ENCODE assay signal across 1 cellular context in the genomic region with DNA sequence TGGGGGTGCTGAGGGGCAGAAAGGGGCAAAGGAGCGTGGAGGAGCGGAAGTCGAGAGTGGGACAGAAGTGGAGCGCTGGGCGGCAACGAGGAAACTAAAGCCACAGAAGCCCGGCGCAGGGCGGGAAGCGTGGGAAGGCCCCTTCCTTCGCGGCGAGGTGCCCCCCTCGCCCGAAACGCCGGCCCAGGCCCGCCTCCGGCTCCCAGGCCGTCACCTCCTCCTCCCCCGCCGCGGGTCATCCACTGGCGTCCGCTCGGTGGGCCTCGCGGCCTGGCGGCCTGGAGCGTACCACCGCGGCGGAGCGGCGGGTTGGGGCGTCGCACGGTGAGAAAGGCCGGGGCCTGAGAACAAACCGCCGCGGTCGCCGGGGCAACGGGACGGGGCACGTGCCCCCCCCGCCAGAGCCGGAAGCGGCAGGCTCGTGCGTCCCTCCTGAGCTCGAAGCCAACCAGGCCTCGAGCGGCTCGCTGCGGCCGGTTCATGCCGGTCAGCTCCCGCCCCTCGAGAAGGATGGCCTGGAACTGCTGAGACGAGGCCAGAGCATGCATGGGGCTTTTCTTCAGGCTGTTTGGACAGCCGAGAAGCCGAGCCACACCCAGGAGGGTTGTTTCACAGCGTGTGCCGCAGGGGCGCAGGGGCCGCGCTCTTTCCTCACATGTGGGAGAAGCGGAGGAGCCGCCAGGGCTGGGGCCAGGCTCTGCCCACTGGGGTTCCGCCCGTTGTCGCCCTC.
TF ChIP-seq lines count a peak whose summit lies in the region.

A gene (minus strand): TSS at position 349 of the 730 bp plus-strand sequence. CDS start 469 bp downstream, outside the sequence.

TF ChIP-seq in K562, 482 proteins besides CTCF, POLR2A, EP300 and RAD21 (continued from another document):
- TF ChIP-seq, protein P1, sequence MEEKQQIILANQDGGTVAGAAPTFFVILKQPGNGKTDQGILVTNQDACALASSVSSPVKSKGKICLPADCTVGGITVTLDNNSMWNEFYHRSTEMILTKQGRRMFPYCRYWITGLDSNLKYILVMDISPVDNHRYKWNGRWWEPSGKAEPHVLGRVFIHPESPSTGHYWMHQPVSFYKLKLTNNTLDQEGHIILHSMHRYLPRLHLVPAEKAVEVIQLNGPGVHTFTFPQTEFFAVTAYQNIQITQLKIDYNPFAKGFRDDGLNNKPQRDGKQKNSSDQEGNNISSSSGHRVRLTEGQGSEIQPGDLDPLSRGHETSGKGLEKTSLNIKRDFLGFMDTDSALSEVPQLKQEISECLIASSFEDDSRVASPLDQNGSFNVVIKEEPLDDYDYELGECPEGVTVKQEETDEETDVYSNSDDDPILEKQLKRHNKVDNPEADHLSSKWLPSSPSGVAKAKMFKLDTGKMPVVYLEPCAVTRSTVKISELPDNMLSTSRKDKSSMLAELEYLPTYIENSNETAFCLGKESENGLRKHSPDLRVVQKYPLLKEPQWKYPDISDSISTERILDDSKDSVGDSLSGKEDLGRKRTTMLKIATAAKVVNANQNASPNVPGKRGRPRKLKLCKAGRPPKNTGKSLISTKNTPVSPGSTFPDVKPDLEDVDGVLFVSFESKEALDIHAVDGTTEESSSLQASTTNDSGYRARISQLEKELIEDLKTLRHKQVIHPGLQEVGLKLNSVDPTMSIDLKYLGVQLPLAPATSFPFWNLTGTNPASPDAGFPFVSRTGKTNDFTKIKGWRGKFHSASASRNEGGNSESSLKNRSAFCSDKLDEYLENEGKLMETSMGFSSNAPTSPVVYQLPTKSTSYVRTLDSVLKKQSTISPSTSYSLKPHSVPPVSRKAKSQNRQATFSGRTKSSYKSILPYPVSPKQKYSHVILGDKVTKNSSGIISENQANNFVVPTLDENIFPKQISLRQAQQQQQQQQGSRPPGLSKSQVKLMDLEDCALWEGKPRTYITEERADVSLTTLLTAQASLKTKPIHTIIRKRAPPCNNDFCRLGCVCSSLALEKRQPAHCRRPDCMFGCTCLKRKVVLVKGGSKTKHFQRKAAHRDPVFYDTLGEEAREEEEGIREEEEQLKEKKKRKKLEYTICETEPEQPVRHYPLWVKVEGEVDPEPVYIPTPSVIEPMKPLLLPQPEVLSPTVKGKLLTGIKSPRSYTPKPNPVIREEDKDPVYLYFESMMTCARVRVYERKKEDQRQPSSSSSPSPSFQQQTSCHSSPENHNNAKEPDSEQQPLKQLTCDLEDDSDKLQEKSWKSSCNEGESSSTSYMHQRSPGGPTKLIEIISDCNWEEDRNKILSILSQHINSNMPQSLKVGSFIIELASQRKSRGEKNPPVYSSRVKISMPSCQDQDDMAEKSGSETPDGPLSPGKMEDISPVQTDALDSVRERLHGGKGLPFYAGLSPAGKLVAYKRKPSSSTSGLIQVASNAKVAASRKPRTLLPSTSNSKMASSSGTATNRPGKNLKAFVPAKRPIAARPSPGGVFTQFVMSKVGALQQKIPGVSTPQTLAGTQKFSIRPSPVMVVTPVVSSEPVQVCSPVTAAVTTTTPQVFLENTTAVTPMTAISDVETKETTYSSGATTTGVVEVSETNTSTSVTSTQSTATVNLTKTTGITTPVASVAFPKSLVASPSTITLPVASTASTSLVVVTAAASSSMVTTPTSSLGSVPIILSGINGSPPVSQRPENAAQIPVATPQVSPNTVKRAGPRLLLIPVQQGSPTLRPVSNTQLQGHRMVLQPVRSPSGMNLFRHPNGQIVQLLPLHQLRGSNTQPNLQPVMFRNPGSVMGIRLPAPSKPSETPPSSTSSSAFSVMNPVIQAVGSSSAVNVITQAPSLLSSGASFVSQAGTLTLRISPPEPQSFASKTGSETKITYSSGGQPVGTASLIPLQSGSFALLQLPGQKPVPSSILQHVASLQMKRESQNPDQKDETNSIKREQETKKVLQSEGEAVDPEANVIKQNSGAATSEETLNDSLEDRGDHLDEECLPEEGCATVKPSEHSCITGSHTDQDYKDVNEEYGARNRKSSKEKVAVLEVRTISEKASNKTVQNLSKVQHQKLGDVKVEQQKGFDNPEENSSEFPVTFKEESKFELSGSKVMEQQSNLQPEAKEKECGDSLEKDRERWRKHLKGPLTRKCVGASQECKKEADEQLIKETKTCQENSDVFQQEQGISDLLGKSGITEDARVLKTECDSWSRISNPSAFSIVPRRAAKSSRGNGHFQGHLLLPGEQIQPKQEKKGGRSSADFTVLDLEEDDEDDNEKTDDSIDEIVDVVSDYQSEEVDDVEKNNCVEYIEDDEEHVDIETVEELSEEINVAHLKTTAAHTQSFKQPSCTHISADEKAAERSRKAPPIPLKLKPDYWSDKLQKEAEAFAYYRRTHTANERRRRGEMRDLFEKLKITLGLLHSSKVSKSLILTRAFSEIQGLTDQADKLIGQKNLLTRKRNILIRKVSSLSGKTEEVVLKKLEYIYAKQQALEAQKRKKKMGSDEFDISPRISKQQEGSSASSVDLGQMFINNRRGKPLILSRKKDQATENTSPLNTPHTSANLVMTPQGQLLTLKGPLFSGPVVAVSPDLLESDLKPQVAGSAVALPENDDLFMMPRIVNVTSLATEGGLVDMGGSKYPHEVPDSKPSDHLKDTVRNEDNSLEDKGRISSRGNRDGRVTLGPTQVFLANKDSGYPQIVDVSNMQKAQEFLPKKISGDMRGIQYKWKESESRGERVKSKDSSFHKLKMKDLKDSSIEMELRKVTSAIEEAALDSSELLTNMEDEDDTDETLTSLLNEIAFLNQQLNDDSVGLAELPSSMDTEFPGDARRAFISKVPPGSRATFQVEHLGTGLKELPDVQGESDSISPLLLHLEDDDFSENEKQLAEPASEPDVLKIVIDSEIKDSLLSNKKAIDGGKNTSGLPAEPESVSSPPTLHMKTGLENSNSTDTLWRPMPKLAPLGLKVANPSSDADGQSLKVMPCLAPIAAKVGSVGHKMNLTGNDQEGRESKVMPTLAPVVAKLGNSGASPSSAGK (IDR thresholded peaks at IDR 0.05) = peak; percentile 91
- TF ChIP-seq, protein P2, sequence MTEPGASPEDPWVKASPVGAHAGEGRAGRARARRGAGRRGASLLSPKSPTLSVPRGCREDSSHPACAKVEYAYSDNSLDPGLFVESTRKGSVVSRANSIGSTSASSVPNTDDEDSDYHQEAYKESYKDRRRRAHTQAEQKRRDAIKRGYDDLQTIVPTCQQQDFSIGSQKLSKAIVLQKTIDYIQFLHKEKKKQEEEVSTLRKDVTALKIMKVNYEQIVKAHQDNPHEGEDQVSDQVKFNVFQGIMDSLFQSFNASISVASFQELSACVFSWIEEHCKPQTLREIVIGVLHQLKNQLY (CRISPR knock-in tag; conservative IDR thresholded peaks at IDR 0.05) = no peak
